8 cellular contexts compared by ENCODE assay signal in genomic region chr1:100463809-100464424, GRCh38.
DNase-seq lines count a peak whose midpoint lies in the region; ATAC-seq and TF ChIP-seq lines count a peak whose summit lies in the region.

No MANE protein-coding gene starts in this region.

- peaks cover 60% of the 10 kb centered on the region for H3K36me3 ChIP-seq in CD4-positive, CD25-positive, alpha-beta regulatory T cell (ENCODE audit: control insufficient read depth, insufficient read depth, low read length)

- no peaks in the 10 kb centered on the region for H3K27me3 Mint-ChIP-seq in CD4-positive, CD25-positive, alpha-beta regulatory T cell
- no peaks in the 10 kb centered on the region for H3K27me3 Mint-ChIP-seq in mesothelial cell of epicardium (ENCODE audit: low read depth)
- no peaks in the 10 kb centered on the region for H3K27me3 Mint-ChIP-seq in stimulated activated naive CD8-positive, alpha-beta T cell treated with anti-CD3 and anti-CD28 coated beads, Interleukin-15, amount 100 ng/mL, for 72 hours

- TF ChIP-seq CTCF in mesothelial cell of epicardium (IDR thresholded peaks at IDR 0.05; ENCODE audit: unreplicated experiment): peak; percentile 61

- peaks cover 4 to 42% (median 33%) of the 10 kb centered on the region in 4 donors for H3K4me1 Mint-ChIP-seq in CD4-positive, CD25-positive, alpha-beta regulatory T cell
- peaks cover 11% of the 10 kb centered on the region for H3K4me1 Mint-ChIP-seq in mesothelial cell of epicardium
- H3K4me1 Mint-ChIP-seq in stimulated activated naive CD8-positive, alpha-beta T cell treated with anti-CD3 and anti-CD28 coated beads, Interleukin-15, amount 100 ng/mL, for 72 hours: peaks cover 20% of the 10 kb centered on the region

- peak in 1 of 3 donors; percentile 69 for DNase-seq in CD4-positive, CD25-positive, alpha-beta regulatory T cell
- peak; percentile 12 for DNase-seq in NCI-H2227 treated with DMSO at 0.1 percent for 48 hours (lab: John Stamatoyannopoulos, UW)
- peak; percentile 25 to 32 for DNase-seq in activated CD4-positive, alpha-beta T cell treated with anti-CD3 and anti-CD28 coated beads, Interleukin-2, amount 50 U/mL, for 4 hours
- peak; percentile 28 for DNase-seq in effector CD4-positive, alpha-beta T cell
- DNase-seq in mesothelial cell of epicardium (ENCODE audit: low spot score in 2 of 2, unreplicated experiment in 2 of 2): peak in 1 of 2 experiments; percentile 45
- peak; percentile 33 to 61 for DNase-seq in stimulated activated naive CD8-positive, alpha-beta T cell treated with anti-CD3 and anti-CD28 coated beads, Interleukin-15, amount 100 ng/mL, for 72 hours

- peak overlapping the region in 2 of 3 donors; percentile 19 to 49 for H3K27ac Mint-ChIP-seq in CD4-positive, CD25-positive, alpha-beta regulatory T cell
- H3K27ac Mint-ChIP-seq in mesothelial cell of epicardium: no peak overlapping the region
- peak overlapping the region; percentile 37 to 71 for H3K27ac Mint-ChIP-seq in stimulated activated naive CD8-positive, alpha-beta T cell treated with anti-CD3 and anti-CD28 coated beads, Interleukin-15, amount 100 ng/mL, for 72 hours

- peaks cover 9% of the 10 kb centered on the region for H3K4me1 ChIP-seq in CD4-positive, CD25-positive, alpha-beta regulatory T cell (ENCODE audit: control insufficient read depth, insufficient read depth, low read length, poor library complexity, severe bottlenecking)

- no peak overlapping the region for H3K4me3 ChIP-seq in CD4-positive, CD25-positive, alpha-beta regulatory T cell (ENCODE audit: low read depth, low read length)

- peaks cover 37% of the 10 kb centered on the region for H3K36me3 Mint-ChIP-seq in CD4-positive, CD25-positive, alpha-beta regulatory T cell
- H3K36me3 Mint-ChIP-seq in mesothelial cell of epicardium: peaks cover 17% of the 10 kb centered on the region

- ATAC-seq in CD4-positive, CD25-positive, alpha-beta regulatory T cell (ENCODE audit: low read depth in 2 of 2): peak; percentile 67 to 68
- ATAC-seq in GM19043 (IDR thresholded peaks at IDR 0.05; ENCODE audit: low read depth, unreplicated experiment) (peak; percentile 84), HG03175 (IDR thresholded peaks at IDR 0.05; ENCODE audit: unreplicated experiment) (peak; percentile 95)
- peak; percentile 91 for ATAC-seq in stimulated activated naive CD8-positive, alpha-beta T cell treated with anti-CD3 and anti-CD28 coated beads, Interleukin-15, amount 100 ng/mL, for 72 hours

- peak overlapping the region in 2 of 4 donors; percentile 5 to 38 for H3K4me3 Mint-ChIP-seq in CD4-positive, CD25-positive, alpha-beta regulatory T cell
- H3K4me3 Mint-ChIP-seq in mesothelial cell of epicardium: no peak overlapping the region
- H3K4me3 Mint-ChIP-seq in stimulated activated naive CD8-positive, alpha-beta T cell treated with anti-CD3 and anti-CD28 coated beads, Interleukin-15, amount 100 ng/mL, for 72 hours: peak overlapping the region; percentile 42 to 46

- no peaks in the 10 kb centered on the region for H3K27me3 ChIP-seq in CD4-positive, CD25-positive, alpha-beta regulatory T cell (ENCODE audit: control insufficient read depth, insufficient read depth, low read length)

- no peaks in the 10 kb centered on the region for H3K9me3 Mint-ChIP-seq in CD4-positive, CD25-positive, alpha-beta regulatory T cell
- no peaks in the 10 kb centered on the region for H3K9me3 Mint-ChIP-seq in mesothelial cell of epicardium
- H3K9me3 Mint-ChIP-seq in stimulated activated naive CD8-positive, alpha-beta T cell treated with anti-CD3 and anti-CD28 coated beads, Interleukin-15, amount 100 ng/mL, for 72 hours: no peaks in the 10 kb centered on the region

- no peak overlapping the region for H3K27ac ChIP-seq in CD4-positive, CD25-positive, alpha-beta regulatory T cell (ENCODE audit: insufficient read depth, low read length, poor library complexity, severe bottlenecking)

- no peaks in the 10 kb centered on the region for H3K9me3 ChIP-seq in CD4-positive, CD25-positive, alpha-beta regulatory T cell (ENCODE audit: control insufficient read depth in 2 of 2, low read length in 2 of 2)
